Comparison of ENCODE assay signal across 1 cellular context in the genomic region with DNA sequence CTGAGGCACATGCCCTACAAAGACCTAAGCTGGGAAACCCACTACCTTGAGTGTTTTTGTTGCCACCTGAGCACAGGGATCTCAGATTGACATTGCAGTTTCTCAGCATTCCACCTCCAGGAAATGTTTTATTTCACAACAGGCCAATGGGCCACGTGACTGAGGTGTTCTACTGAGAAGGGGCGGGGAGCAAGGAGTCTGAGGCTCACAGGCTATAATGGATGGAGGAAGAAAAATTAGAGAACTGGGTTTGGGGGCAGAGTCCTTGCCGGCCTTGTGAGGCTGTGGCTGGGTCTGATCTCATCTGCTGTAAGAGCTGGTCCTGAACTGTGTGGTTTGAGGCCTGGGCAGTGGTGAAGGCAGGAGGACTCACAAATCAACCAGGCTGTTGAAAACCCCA.
TF ChIP-seq lines count a peak whose summit lies in the region.

No MANE protein-coding gene starts in this region.

TF ChIP-seq in GM23338, 12 proteins besides CTCF, POLR2A, EP300 and RAD21 (continued from another document):
- TF ChIP-seq, protein P1, sequence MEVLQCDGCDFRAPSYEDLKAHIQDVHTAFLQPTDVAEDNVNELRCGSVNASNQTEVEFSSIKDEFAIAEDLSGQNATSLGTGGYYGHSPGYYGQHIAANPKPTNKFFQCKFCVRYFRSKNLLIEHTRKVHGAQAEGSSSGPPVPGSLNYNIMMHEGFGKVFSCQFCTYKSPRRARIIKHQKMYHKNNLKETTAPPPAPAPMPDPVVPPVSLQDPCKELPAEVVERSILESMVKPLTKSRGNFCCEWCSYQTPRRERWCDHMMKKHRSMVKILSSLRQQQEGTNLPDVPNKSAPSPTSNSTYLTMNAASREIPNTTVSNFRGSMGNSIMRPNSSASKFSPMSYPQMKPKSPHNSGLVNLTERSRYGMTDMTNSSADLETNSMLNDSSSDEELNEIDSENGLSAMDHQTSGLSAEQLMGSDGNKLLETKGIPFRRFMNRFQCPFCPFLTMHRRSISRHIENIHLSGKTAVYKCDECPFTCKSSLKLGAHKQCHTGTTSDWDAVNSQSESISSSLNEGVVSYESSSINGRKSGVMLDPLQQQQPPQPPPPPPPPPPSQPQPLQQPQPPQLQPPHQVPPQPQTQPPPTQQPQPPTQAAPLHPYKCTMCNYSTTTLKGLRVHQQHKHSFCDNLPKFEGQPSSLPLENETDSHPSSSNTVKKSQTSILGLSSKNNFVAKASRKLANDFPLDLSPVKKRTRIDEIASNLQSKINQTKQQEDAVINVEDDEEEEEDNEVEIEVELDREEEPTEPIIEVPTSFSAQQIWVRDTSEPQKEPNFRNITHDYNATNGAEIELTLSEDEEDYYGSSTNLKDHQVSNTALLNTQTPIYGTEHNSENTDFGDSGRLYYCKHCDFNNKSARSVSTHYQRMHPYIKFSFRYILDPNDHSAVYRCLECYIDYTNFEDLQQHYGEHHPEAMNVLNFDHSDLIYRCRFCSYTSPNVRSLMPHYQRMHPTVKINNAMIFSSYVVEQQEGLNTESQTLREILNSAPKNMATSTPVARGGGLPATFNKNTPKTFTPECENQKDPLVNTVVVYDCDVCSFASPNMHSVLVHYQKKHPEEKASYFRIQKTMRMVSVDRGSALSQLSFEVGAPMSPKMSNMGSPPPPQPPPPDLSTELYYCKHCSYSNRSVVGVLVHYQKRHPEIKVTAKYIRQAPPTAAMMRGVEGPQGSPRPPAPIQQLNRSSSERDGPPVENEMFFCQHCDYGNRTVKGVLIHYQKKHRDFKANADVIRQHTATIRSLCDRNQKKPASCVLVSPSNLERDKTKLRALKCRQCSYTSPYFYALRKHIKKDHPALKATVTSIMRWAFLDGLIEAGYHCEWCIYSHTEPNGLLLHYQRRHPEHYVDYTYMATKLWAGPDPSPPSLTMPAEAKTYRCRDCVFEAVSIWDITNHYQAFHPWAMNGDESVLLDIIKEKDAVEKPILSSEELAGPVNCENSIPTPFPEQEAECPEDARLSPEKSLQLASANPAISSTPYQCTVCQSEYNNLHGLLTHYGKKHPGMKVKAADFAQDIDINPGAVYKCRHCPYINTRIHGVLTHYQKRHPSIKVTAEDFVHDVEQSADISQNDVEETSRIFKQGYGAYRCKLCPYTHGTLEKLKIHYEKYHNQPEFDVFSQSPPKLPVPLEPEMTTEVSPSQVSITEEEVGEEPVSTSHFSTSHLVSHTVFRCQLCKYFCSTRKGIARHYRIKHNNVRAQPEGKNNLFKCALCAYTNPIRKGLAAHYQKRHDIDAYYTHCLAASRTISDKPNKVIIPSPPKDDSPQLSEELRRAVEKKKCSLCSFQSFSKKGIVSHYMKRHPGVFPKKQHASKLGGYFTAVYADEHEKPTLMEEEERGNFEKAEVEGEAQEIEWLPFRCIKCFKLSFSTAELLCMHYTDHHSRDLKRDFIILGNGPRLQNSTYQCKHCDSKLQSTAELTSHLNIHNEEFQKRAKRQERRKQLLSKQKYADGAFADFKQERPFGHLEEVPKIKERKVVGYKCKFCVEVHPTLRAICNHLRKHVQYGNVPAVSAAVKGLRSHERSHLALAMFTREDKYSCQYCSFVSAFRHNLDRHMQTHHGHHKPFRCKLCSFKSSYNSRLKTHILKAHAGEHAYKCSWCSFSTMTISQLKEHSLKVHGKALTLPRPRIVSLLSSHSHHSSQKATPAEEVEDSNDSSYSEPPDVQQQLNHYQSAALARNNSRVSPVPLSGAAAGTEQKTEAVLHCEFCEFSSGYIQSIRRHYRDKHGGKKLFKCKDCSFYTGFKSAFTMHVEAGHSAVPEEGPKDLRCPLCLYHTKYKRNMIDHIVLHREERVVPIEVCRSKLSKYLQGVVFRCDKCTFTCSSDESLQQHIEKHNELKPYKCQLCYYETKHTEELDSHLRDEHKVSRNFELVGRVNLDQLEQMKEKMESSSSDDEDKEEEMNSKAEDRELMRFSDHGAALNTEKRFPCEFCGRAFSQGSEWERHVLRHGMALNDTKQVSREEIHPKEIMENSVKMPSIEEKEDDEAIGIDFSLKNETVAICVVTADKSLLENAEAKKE (CRISPR knock-in tag; IDR thresholded peaks at IDR 0.05), result no peak
- TF ChIP-seq EZH2phosphoT487 (IDR thresholded peaks at IDR 0.05; ENCODE audit: unreplicated experiment) (no peak), EZH2 (IDR thresholded peaks at IDR 0.05; ENCODE audit: low read depth, unreplicated experiment) (no peak), ZNF331 (CRISPR knock-in tag; IDR thresholded peaks at IDR 0.05; ENCODE audit: low read depth) (no peak), NANOG (IDR thresholded peaks at IDR 0.05; ENCODE audit: borderline replicate concordance) (no peak)
